Comparison of ENCODE assay signal across 8 cellular contexts in the genomic region with DNA sequence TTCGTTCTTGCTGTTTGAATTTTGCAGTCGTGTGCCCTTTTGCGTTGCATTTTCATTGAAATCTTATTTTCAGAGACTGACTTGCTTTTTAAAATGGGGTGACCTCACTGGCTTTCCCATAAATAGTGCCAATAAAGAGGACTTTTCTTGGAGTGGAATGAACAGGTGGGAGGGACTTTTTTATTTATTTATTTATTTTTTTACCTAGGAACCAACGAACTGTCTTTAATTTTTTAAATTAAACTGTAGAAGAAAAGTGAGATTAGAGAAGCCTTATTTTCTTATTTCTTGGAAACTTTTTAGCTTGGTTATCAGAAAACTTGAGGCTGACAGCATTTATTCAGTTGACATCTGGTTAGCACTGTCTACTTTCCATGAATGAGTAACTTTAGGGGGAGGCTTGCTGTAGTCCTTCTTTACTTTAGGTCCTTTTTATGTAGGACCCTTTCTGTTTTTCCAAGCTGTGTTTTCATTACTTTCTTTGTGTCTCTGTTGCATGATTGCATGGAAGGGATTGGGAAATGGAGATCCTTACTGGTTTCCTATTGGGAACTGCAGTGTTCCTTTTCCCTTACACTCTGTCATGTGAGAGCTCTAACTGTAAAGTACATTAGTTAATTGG. TPM values are rescaled to one million over a fixed set of nuclear protein-coding genes. Genes with fewer than 3 reads are reported as not detected.
DNase-seq lines count a peak whose midpoint lies in the region; ATAC-seq and TF ChIP-seq lines count a peak whose summit lies in the region.

No MANE protein-coding gene starts in this region.

- H4K20me1 ChIP-seq in GM23338 (replicated peaks; ENCODE audit: insufficient read depth) = peaks cover 33% of the 10 kb centered on the region
- H4K20me1 ChIP-seq in hepatocyte (ENCODE audit: insufficient read depth, poor library complexity, severe bottlenecking) = no peaks in the 10 kb centered on the region

- ATAC-seq in GM23338 = no peak

- H3K36me3 Mint-ChIP-seq in GM23338 (ENCODE audit: low read depth) = peaks cover 7% of the 10 kb centered on the region; the same call in 2 of the 3 replicates

- H3F3A ChIP-seq in GM23338 (replicated peaks; ENCODE audit: low read depth) = peaks cover 5% of the 10 kb centered on the region

- H3K36me3 ChIP-seq in GM23338 (ENCODE audit: insufficient read depth) (no peaks in the 10 kb centered on the region), hepatocyte (replicated peaks; ENCODE audit: insufficient read depth, low read depth) (no peaks in the 10 kb centered on the region), spleen (no peaks in the 10 kb centered on the region)

- H3K9me2 ChIP-seq in GM23338 (ENCODE audit: insufficient read depth) (no peaks in the 10 kb centered on the region), hepatocyte (replicated peaks; ENCODE audit: insufficient read depth) (no peaks in the 10 kb centered on the region)

- no peak for TF ChIP-seq CTCF in GM23338 (conservative IDR thresholded peaks at IDR 0.05; ENCODE audit: low read depth in 2 of 2)
- TF ChIP-seq CTCF in VCaP (conservative IDR thresholded peaks at IDR 0.05) = no peak
- no peak for TF ChIP-seq CTCF in hepatocyte (IDR thresholded peaks at IDR 0.05; ENCODE audit: poor library complexity)
- no peak for TF ChIP-seq CTCF in spleen (IDR thresholded peaks at IDR 0.05 in 8 of 11, conservative IDR thresholded peaks at IDR 0.05 in 3 of 11)

- 0% methylated on average over 4 of the region's 4 CpGs for WGBS in hepatocyte (ENCODE audit: low lambda C conversion rate, missing lambda C conversion rate)
- WGBS in spleen, 5 donors = 0 to 1% (median 0%) methylated on average over 4 of the region's 4 CpGs

- H3K4me1 ChIP-seq in GM23338 (ENCODE audit: insufficient read depth) (peaks cover 42% of the 10 kb centered on the region), hepatocyte (ENCODE audit: insufficient read depth) (peaks cover 5% of the 10 kb centered on the region), spleen (peaks cover 19 to 51% (median 26%) of the 10 kb centered on the region in 6 donors)

- peak overlapping the region; percentile 91 for H3K4me2 ChIP-seq in GM23338
- peak overlapping the region; percentile 88 for H3K4me2 ChIP-seq in hepatocyte

- H3K79me2 ChIP-seq in GM23338 (replicated peaks; ENCODE audit: insufficient read depth) (peaks cover 53% of the 10 kb centered on the region), hepatocyte (peaks cover 23% of the 10 kb centered on the region)

- peak overlapping the region; percentile 85 for H3K4me3 ChIP-seq in GM23338
- peak overlapping the region; percentile 56 for H3K4me3 ChIP-seq in hepatocyte
- H3K4me3 ChIP-seq in spleen = peak overlapping the region; percentile 65 to 97 (median 84)

- H2AFZ ChIP-seq in GM23338 (no peak overlapping the region), hepatocyte (peak overlapping the region; percentile 69)

- H3K27me3 Mint-ChIP-seq in GM23338 (ENCODE audit: insufficient read depth, low read depth, poor library complexity) = peaks cover 13% of the 10 kb centered on the region

- CTCF ChIA-PET in HEK293T (lab: Yijun Ruan, JAX) = no interaction called here

- intact Hi-C loops in spleen (cut with DNase I; ENCODE audit: low total_unique reads) = no loop called here

- H3K27ac Mint-ChIP-seq in GM23338 = no peak overlapping the region

- H3K27ac ChIP-seq in GM23338 (ENCODE audit: low read depth) = no peak overlapping the region
- H3K27ac ChIP-seq in VCaP = peak overlapping the region; percentile 80
- H3K27ac ChIP-seq in hepatocyte = no peak overlapping the region
- H3K27ac ChIP-seq in spleen = peak overlapping the region in 5 of 8 donors; percentile 77 to 84 (median 78)

- POLR2A ChIA-PET in HEK293T (lab: Yijun Ruan, JAX) = interaction anchor here (2.1 kb wide), 1 partner anchor 26 kb away, joined by 7 read pairs; no protein-coding TSS in a partner anchor

- no peak for DNase-seq in GM23338 (ENCODE audit: low spot score)
- no peak for DNase-seq in hepatocyte (ENCODE audit: low spot score)
- no peak for DNase-seq in spleen
- DNase-seq in NCI-H2081 treated with DMSO at 0.1 percent for 48 hours (lab: John Stamatoyannopoulos, UW) = no peak
- no peak for DNase-seq in HEK293T (ENCODE audit: extremely low spot score)
- DNase-seq in NCI-H345 treated with DMSO at 0.1 percent for 48 hours (lab: John Stamatoyannopoulos, UW; ENCODE audit: unreplicated experiment) = no peak
- DNase-seq in effector CD4-positive, alpha-beta T cell = no peak

- peak overlapping the region; percentile 94 for H3K4me3 Mint-ChIP-seq in GM23338

- TF ChIP-seq POLR2A in spleen (IDR thresholded peaks at IDR 0.05) = no peak

- H3K27me3 ChIP-seq in GM23338 (ENCODE audit: insufficient read depth) (no peaks in the 10 kb centered on the region; the same call in 1 of the 2 replicates), hepatocyte (peaks cover 18% of the 10 kb centered on the region), spleen (replicated peaks in 1 of 7) (peaks cover 0 to 14% (median 0%) of the 10 kb centered on the region in 7 donors)

- H3K9me3 Mint-ChIP-seq in GM23338 = no peaks in the 10 kb centered on the region; the same call in 2 of the 3 replicates

- no peaks in the 10 kb centered on the region for H3K9me3 ChIP-seq in hepatocyte (ENCODE audit: low read depth)
- no peaks in the 10 kb centered on the region for H3K9me3 ChIP-seq in spleen

- H3K4me1 Mint-ChIP-seq in GM23338 = peaks cover 28% of the 10 kb centered on the region

TF ChIP-seq in GM23338, 12 proteins besides CTCF, POLR2A, EP300 and RAD21 (continues in another document):
- TF ChIP-seq, protein P1, sequence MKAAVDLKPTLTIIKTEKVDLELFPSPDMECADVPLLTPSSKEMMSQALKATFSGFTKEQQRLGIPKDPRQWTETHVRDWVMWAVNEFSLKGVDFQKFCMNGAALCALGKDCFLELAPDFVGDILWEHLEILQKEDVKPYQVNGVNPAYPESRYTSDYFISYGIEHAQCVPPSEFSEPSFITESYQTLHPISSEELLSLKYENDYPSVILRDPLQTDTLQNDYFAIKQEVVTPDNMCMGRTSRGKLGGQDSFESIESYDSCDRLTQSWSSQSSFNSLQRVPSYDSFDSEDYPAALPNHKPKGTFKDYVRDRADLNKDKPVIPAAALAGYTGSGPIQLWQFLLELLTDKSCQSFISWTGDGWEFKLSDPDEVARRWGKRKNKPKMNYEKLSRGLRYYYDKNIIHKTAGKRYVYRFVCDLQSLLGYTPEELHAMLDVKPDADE (IDR thresholded peaks at IDR 0.05) = no peak
- TF ChIP-seq JUNB (IDR thresholded peaks at IDR 0.05; ENCODE audit: unreplicated experiment) = no peak

TF ChIP-seq in HEK293T, 16 proteins besides CTCF, POLR2A, EP300 and RAD21:
- no peak for TF ChIP-seq NFRKB (IDR thresholded peaks at IDR 0.05)
- TF ChIP-seq LEF1 (IDR thresholded peaks at IDR 0.05; ENCODE audit: borderline replicate concordance) = no peak
- no peak for TF ChIP-seq ZNF384 (IDR thresholded peaks at IDR 0.05)
- TF ChIP-seq FOXA1 (IDR thresholded peaks at IDR 0.05) = no peak
- no peak for TF ChIP-seq BHLHE40 (IDR thresholded peaks at IDR 0.05; ENCODE audit: borderline replicate concordance)
- TF ChIP-seq L3MBTL2 (conservative IDR thresholded peaks at IDR 0.05) = no peak
- TF ChIP-seq ARNT (IDR thresholded peaks at IDR 0.05) = no peak
- TF ChIP-seq FOXK2 (IDR thresholded peaks at IDR 0.05) = no peak
- no peak for TF ChIP-seq FOXM1 (IDR thresholded peaks at IDR 0.05; ENCODE audit: borderline replicate concordance)
- TF ChIP-seq, protein P2, sequence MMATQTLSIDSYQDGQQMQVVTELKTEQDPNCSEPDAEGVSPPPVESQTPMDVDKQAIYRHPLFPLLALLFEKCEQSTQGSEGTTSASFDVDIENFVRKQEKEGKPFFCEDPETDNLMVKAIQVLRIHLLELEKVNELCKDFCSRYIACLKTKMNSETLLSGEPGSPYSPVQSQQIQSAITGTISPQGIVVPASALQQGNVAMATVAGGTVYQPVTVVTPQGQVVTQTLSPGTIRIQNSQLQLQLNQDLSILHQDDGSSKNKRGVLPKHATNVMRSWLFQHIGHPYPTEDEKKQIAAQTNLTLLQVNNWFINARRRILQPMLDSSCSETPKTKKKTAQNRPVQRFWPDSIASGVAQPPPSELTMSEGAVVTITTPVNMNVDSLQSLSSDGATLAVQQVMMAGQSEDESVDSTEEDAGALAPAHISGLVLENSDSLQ (IDR thresholded peaks at IDR 0.05) = no peak
- TF ChIP-seq ELF4 (IDR thresholded peaks at IDR 0.05) = no peak
- no peak for TF ChIP-seq HDGF (IDR thresholded peaks at IDR 0.05; ENCODE audit: borderline replicate concordance)
- no peak for TF ChIP-seq SUZ12 (IDR thresholded peaks at IDR 0.05)
- TF ChIP-seq CTBP1 (IDR thresholded peaks at IDR 0.05; ENCODE audit: borderline replicate concordance) = no peak
- TF ChIP-seq SP1 (IDR thresholded peaks at IDR 0.05) = no peak

RNA-seq across cellular contexts. Expression of a gene that starts 1.7 kb away (rescaled TPM):
- 44.2 and 65.8 TPM in 2 replicates for total RNA-seq in GM23338 (2014; rRNA removed; shearing (Covaris generic))
- polyA plus RNA-seq in GM23338 (2016; fragmentation: Nextera tagmentation; extraction: Ambion mirVana) (16.3 and 18.5 TPM in 2 replicates), hepatocyte (6.0 and 11.3 TPM in 2 replicates), spleen (10 to 100 TPM in 2 of 3 donors, 1 to 10 TPM in 1; 8.7 to 10.5 (median 10.2) TPM)
- total RNA-seq in hepatocyte (19.5 and 22.7 TPM in 2 replicates), spleen (10 to 100 TPM; 16.1 to 32.6 (median 19.7) TPM)

Comparison
In these comparisons a context has a peak if more than half of its experiments do, and no peak if none do; other contexts are left out.
1. H3K27ac ChIP-seq: peak in VCaP (single experiment) and spleen (5 of 8); none in GM23338 (single experiment) and hepatocyte (single experiment).
2. Peak in every context shown above with its lines, with median percentiles within 50 percentile points of each other: H3K4me3 ChIP-seq.